ENCODE assay signal across 17 cellular contexts in genomic region chr6:168039301-168039700, GRCh38. TPM values are rescaled to one million over a fixed set of nuclear protein-coding genes. Genes with fewer than 3 reads are reported as not detected.
DNase-seq lines count a peak whose midpoint lies in the region; ATAC-seq and TF ChIP-seq lines count a peak whose summit lies in the region.
"Had no signal": no experiment of that assay in that cellular context is flagged by ENCODE, and none has a peak within 500 bp of the region (broad histone marks: within the 10 kb centered on the region; RNA-seq: fewer than 3 reads in every experiment).

No MANE protein-coding gene starts in this region.

- H3K4me3 ChIP-seq in endodermal cell (ENCODE audit: low read length) (peak overlapping the region; percentile 58), sigmoid colon (no peak overlapping the region), gastrocnemius medialis (no peak overlapping the region), mesenchymal stem cell (ENCODE audit: insufficient read depth in 1 of 2, low read depth in 1 of 2, low read length in 2 of 2) (no peak overlapping the region)
- H3K4me3 ChIP-seq: GM23248 had no signal

- no peaks in the 10 kb centered on the region for H3K27me3 ChIP-seq in endodermal cell (ENCODE audit: control insufficient read depth, insufficient read depth, low read length, poor library complexity, severe bottlenecking)
- H3K27me3 ChIP-seq in sigmoid colon, result no peaks in the 10 kb centered on the region
- H3K27me3 ChIP-seq in gastrocnemius medialis, result peaks cover 0 to 7% (median 6%) of the 10 kb centered on the region in 3 donors
- no peaks in the 10 kb centered on the region for H3K27me3 ChIP-seq in mesenchymal stem cell (ENCODE audit: control insufficient read depth in 1 of 2, insufficient read depth in 1 of 2, low read length in 2 of 2)

- no peak overlapping the region for H3K4me3 Mint-ChIP-seq in endodermal cell
- H3K4me3 Mint-ChIP-seq: CD4-positive, CD25-positive, alpha-beta regulatory T cell; CD8-positive, alpha-beta T cell; H9 had no signal

- intact Hi-C loops in sigmoid colon (cut with DNase I), result no loop called here
- intact Hi-C loops in gastrocnemius medialis (cut with DNase I; ENCODE audit: low total_unique reads), result no loop called here

- TF ChIP-seq POLR2A in sigmoid colon (IDR thresholded peaks at IDR 0.05), result no peak
- TF ChIP-seq POLR2A in gastrocnemius medialis (IDR thresholded peaks at IDR 0.05), result no peak

- H3K4me2 ChIP-seq in mesenchymal stem cell (ENCODE audit: low read length, poor library complexity, severe bottlenecking), result no peak overlapping the region

- WGBS in endodermal cell (ENCODE audit: insufficient coverage in 1 of 2, insufficient read length in 1 of 2), 2 experiments, result 91 to 94% methylated on average over 3 to 4 of the region's 4 CpGs
- WGBS in sigmoid colon, 2 donors, result 66 to 94% methylated on average over 4 of the region's 4 CpGs
- 98% methylated on average over 3 of the region's 4 CpGs for WGBS in mesenchymal stem cell

- TF ChIP-seq EP300 in sigmoid colon (IDR thresholded peaks at IDR 0.05), result no peak

- H3K36me3 ChIP-seq in endodermal cell (ENCODE audit: control insufficient read depth, insufficient read depth, low read length), result no peaks in the 10 kb centered on the region
- no peaks in the 10 kb centered on the region for H3K36me3 ChIP-seq in sigmoid colon
- no peaks in the 10 kb centered on the region for H3K36me3 ChIP-seq in gastrocnemius medialis
- H3K36me3 ChIP-seq in mesenchymal stem cell (ENCODE audit: control insufficient read depth in 1 of 2, insufficient read depth in 2 of 2, low read depth in 1 of 2, low read length in 2 of 2), result no peaks in the 10 kb centered on the region

- H2BK12ac ChIP-seq in mesenchymal stem cell (ENCODE audit: low read length in 2 of 2), result no peak overlapping the region

- no peak overlapping the region for H4K91ac ChIP-seq in mesenchymal stem cell (ENCODE audit: low read length)

- ATAC-seq in gastrocnemius medialis (no peak), HG02798 (IDR thresholded peaks at IDR 0.05; ENCODE audit: poor library complexity, unreplicated experiment) (no peak)
- ATAC-seq: CD8-positive, alpha-beta T cell; HCT116 had no signal

- no peak overlapping the region for H2AFZ ChIP-seq in mesenchymal stem cell (ENCODE audit: low read depth, low read length)
- H2AFZ ChIP-seq: GM23248 had no signal

- H3K9me3 Mint-ChIP-seq in endodermal cell, result peaks cover 65% of the 10 kb centered on the region

- no peak overlapping the region for H3K27ac ChIP-seq in endodermal cell (ENCODE audit: low read depth, low read length)
- no peak overlapping the region for H3K27ac ChIP-seq in sigmoid colon
- H3K27ac ChIP-seq in gastrocnemius medialis, result peak overlapping the region in 1 of 4 donors; percentile 78
- H3K27ac ChIP-seq in mesenchymal stem cell (ENCODE audit: low read length, poor library complexity, severe bottlenecking), result no peak overlapping the region
- H3K27ac ChIP-seq: GM23248 had no signal

- H3K23ac ChIP-seq in mesenchymal stem cell (ENCODE audit: low read length in 2 of 2), result no peak overlapping the region

- H2BK15ac ChIP-seq in mesenchymal stem cell (ENCODE audit: low read depth, poor library complexity, severe bottlenecking), result no peak overlapping the region

- H3K27ac Mint-ChIP-seq in endodermal cell, result no peak overlapping the region
- H3K27ac Mint-ChIP-seq: CD4-positive, CD25-positive, alpha-beta regulatory T cell; CD8-positive, alpha-beta T cell; H9 had no signal

- no peak for TF ChIP-seq CTCF in GM13976 (IDR thresholded peaks at IDR 0.05; ENCODE audit: borderline replicate concordance, control extremely low read depth, extremely low read depth, insufficient read depth, missing control alignments)
- TF ChIP-seq CTCF in endodermal cell (conservative IDR thresholded peaks at IDR 0.05), result no peak
- TF ChIP-seq CTCF in sigmoid colon (IDR thresholded peaks at IDR 0.05), result no peak
- no peak for TF ChIP-seq CTCF in gastrocnemius medialis (IDR thresholded peaks at IDR 0.05 in 4 of 5, conservative IDR thresholded peaks at IDR 0.05 in 1 of 5)

- H3K14ac ChIP-seq in mesenchymal stem cell (ENCODE audit: low read length in 2 of 2), result no peak overlapping the region

- H3K36me3 Mint-ChIP-seq in endodermal cell (ENCODE audit: low read depth), result peaks cover 12% of the 10 kb centered on the region
- H3K36me3 Mint-ChIP-seq: CD4-positive, CD25-positive, alpha-beta regulatory T cell; CD8-positive, alpha-beta T cell had no signal

- no peak overlapping the region for H3K4ac ChIP-seq in mesenchymal stem cell (ENCODE audit: low read depth in 1 of 2, low read length in 2 of 2)

- no peak overlapping the region for H2BK120ac ChIP-seq in mesenchymal stem cell (ENCODE audit: low read depth, low read length)

- no peak overlapping the region for H4K8ac ChIP-seq in mesenchymal stem cell (ENCODE audit: low read length)

- H3K4me1 Mint-ChIP-seq in endodermal cell, result peaks cover 7% of the 10 kb centered on the region

- no peak overlapping the region for H2BK5ac ChIP-seq in mesenchymal stem cell (ENCODE audit: low read depth, low read length, poor library complexity, severe bottlenecking)

- H3K79me1 ChIP-seq in mesenchymal stem cell (replicated peaks; ENCODE audit: low read length, poor library complexity, severe bottlenecking), result no peaks in the 10 kb centered on the region

- in situ Hi-C loops in GM13976 (cut with MboI; ENCODE audit: low sequenced_read_pairs, unreplicated experiment), result no loop called here
- in situ Hi-C loops in gastrocnemius medialis (cut with MboI; ENCODE audit: low sequenced_read_pairs in 4 of 4), result no loop called here

- H3K4me1 ChIP-seq in endodermal cell (ENCODE audit: control insufficient read depth, insufficient read depth, low read length) (no peaks in the 10 kb centered on the region), sigmoid colon (peaks cover 0 to 9% (median 2%) of the 10 kb centered on the region in 4 donors), gastrocnemius medialis (peaks cover 7% of the 10 kb centered on the region in 2 donors), mesenchymal stem cell (ENCODE audit: control insufficient read depth, insufficient read depth, low read depth, low read length) (no peaks in the 10 kb centered on the region)

- DNase-seq in GM13976 (ENCODE audit: low spot score) (peak; percentile 16), endodermal cell (no peak), sigmoid colon (peak; percentile 38), gastrocnemius medialis (no peak), mesenchymal stem cell (no peak)
- DNase-seq: CD4-positive, CD25-positive, alpha-beta regulatory T cell; CD8-positive, alpha-beta T cell; DMS153; GM23248; H9 had no signal

- H2AK5ac ChIP-seq in mesenchymal stem cell (ENCODE audit: low read length, severe bottlenecking), result no peak overlapping the region

- H3K9ac ChIP-seq in endodermal cell (ENCODE audit: extremely low read depth, low read length, poor library complexity, severe bottlenecking) (no peak overlapping the region), mesenchymal stem cell (ENCODE audit: low read length) (no peak overlapping the region)
- H3K9ac ChIP-seq: GM23248 had no signal

- peaks cover 33% of the 10 kb centered on the region for H3K9me3 ChIP-seq in endodermal cell (ENCODE audit: control insufficient read depth, low read length)
- H3K9me3 ChIP-seq in sigmoid colon, result peaks cover 0 to 4% (median 2%) of the 10 kb centered on the region in 4 donors
- H3K9me3 ChIP-seq in gastrocnemius medialis, result no peaks in the 10 kb centered on the region
- peaks cover 19% of the 10 kb centered on the region for H3K9me3 ChIP-seq in mesenchymal stem cell (ENCODE audit: control insufficient read depth, low read length)

- H3K18ac ChIP-seq in mesenchymal stem cell (ENCODE audit: low read depth in 1 of 2, low read length in 2 of 2), result no peak overlapping the region

- peaks cover 28% of the 10 kb centered on the region for H3K27me3 Mint-ChIP-seq in endodermal cell (ENCODE audit: insufficient read depth)
- H3K27me3 Mint-ChIP-seq: CD4-positive, CD25-positive, alpha-beta regulatory T cell had no signal

RNA-seq across cellular contexts. Expression of gene FRMD1, which starts 39.7 kb away (rescaled TPM):
- not detected for total RNA-seq in endodermal cell
- polyA plus RNA-seq in endodermal cell (2013, experiment 1 of 2), result not detected
- 0.04 TPM for polyA plus RNA-seq in endodermal cell (2013, experiment 2 of 2)
- total RNA-seq in sigmoid colon, result under 1 TPM in 2 of 4 donors, not detected in 2; 0.36 to 0.83 TPM
- 10 to 100 TPM in 1 of 3 donors, 1 to 10 TPM in 2; 4.2 to 12.0 (median 9.3) TPM for polyA plus RNA-seq in sigmoid colon
- under 1 TPM in 2 of 4 donors, not detected in 2; 0.04 to 0.12 TPM for total RNA-seq in gastrocnemius medialis
- not detected for polyA plus RNA-seq in mesenchymal stem cell (2013, experiment 1 of 2)
- polyA plus RNA-seq in mesenchymal stem cell (2013, experiment 2 of 2), result not detected
- total RNA-seq: A172; A673; CD4-positive, CD25-positive, alpha-beta regulatory T cell; CD8-positive, alpha-beta T cell; GM23248; H1; H9 had no signal
- polyA plus RNA-seq: BJ; CD4-positive, CD25-positive, alpha-beta regulatory T cell; GM23248 had no signal

RNA-seq across cellular contexts. Expression of gene KIF25, which starts 41.8 kb away (rescaled TPM):
- total RNA-seq in endodermal cell (1 to 10 TPM in 1 of 2 donors, not detected in 1; 1.3 TPM), sigmoid colon (under 1 TPM in 1 of 4 donors, not detected in 3; 0.54 TPM), gastrocnemius medialis (1 to 10 TPM in 1 of 4 donors, under 1 TPM in 1, not detected in 2; 0.16 to 1.0 TPM)
- 0.53 TPM for polyA plus RNA-seq in endodermal cell (2013, experiment 1 of 2)
- 0.79 TPM for polyA plus RNA-seq in endodermal cell (2013, experiment 2 of 2)
- under 1 TPM in 1 of 3 donors, not detected in 2; 0.50 TPM for polyA plus RNA-seq in sigmoid colon
- polyA plus RNA-seq in mesenchymal stem cell (2013, experiment 1 of 2), result 0.40 TPM
- 0.63 TPM for polyA plus RNA-seq in mesenchymal stem cell (2013, experiment 2 of 2)
- total RNA-seq: A172; Caco-2; CD4-positive, CD25-positive, alpha-beta regulatory T cell; GM23248 had no signal
- polyA plus RNA-seq: BJ; CD4-positive, CD25-positive, alpha-beta regulatory T cell; GM23248 had no signal

Comparison
In these comparisons a context has a peak if more than half of its experiments do, and no peak if none do; other contexts are left out.
1. DNase-seq: peak in GM13976 (single experiment) and sigmoid colon (single experiment); none in endodermal cell (single experiment), gastrocnemius medialis (0 of 2) and mesenchymal stem cell (single experiment).